1 cellular context compared by ENCODE assay signal in genomic region chr7:138738551-138739335, GRCh38.
TF ChIP-seq lines count a peak whose summit lies in the region.

No MANE protein-coding gene starts in this region.

TF ChIP-seq in HEK293, 187 proteins besides CTCF, POLR2A, EP300 and RAD21 (continued from another document):
- TF ChIP-seq REST (tag by site-specific recombination; IDR thresholded peaks at IDR 0.05), result 0 out of 2 replicates have a peak, but pooled peaks have one; percentile 23
- TF ChIP-seq, protein P1, sequence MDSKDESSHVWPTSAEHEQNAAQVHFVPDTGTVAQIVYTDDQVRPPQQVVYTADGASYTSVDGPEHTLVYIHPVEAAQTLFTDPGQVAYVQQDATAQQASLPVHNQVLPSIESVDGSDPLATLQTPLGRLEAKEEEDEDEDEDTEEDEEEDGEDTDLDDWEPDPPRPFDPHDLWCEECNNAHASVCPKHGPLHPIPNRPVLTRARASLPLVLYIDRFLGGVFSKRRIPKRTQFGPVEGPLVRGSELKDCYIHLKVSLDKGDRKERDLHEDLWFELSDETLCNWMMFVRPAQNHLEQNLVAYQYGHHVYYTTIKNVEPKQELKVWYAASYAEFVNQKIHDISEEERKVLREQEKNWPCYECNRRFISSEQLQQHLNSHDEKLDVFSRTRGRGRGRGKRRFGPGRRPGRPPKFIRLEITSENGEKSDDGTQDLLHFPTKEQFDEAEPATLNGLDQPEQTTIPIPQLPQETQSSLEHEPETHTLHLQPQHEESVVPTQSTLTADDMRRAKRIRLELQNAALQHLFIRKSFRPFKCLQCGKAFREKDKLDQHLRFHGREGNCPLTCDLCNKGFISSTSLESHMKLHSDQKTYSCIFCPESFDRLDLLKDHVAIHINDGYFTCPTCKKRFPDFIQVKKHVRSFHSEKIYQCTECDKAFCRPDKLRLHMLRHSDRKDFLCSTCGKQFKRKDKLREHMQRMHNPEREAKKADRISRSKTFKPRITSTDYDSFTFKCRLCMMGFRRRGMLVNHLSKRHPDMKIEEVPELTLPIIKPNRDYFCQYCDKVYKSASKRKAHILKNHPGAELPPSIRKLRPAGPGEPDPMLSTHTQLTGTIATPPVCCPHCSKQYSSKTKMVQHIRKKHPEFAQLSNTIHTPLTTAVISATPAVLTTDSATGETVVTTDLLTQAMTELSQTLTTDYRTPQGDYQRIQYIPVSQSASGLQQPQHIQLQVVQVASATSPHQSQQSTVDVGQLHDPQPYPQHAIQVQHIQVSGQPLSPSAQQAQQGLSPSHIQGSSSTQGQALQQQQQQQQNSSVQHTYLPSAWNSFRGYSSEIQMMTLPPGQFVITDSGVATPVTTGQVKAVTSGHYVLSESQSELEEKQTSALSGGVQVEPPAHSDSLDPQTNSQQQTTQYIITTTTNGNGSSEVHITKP (tag by site-specific recombination; IDR thresholded peaks at IDR 0.05), result peak; percentile 65
- no peak for TF ChIP-seq ZNF169 (tag by site-specific recombination; IDR thresholded peaks at IDR 0.05)
- TF ChIP-seq ZNF248 (tag by site-specific recombination; IDR thresholded peaks at IDR 0.05), result no peak
- TF ChIP-seq, protein P2, sequence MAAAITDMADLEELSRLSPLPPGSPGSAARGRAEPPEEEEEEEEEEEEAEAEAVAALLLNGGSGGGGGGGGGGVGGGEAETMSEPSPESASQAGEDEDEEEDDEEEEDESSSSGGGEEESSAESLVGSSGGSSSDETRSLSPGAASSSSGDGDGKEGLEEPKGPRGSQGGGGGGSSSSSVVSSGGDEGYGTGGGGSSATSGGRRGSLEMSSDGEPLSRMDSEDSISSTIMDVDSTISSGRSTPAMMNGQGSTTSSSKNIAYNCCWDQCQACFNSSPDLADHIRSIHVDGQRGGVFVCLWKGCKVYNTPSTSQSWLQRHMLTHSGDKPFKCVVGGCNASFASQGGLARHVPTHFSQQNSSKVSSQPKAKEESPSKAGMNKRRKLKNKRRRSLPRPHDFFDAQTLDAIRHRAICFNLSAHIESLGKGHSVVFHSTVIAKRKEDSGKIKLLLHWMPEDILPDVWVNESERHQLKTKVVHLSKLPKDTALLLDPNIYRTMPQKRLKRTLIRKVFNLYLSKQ (tag by site-specific recombination; IDR thresholded peaks at IDR 0.05; ENCODE audit: borderline replicate concordance), result no peak
- TF ChIP-seq, protein P3, sequence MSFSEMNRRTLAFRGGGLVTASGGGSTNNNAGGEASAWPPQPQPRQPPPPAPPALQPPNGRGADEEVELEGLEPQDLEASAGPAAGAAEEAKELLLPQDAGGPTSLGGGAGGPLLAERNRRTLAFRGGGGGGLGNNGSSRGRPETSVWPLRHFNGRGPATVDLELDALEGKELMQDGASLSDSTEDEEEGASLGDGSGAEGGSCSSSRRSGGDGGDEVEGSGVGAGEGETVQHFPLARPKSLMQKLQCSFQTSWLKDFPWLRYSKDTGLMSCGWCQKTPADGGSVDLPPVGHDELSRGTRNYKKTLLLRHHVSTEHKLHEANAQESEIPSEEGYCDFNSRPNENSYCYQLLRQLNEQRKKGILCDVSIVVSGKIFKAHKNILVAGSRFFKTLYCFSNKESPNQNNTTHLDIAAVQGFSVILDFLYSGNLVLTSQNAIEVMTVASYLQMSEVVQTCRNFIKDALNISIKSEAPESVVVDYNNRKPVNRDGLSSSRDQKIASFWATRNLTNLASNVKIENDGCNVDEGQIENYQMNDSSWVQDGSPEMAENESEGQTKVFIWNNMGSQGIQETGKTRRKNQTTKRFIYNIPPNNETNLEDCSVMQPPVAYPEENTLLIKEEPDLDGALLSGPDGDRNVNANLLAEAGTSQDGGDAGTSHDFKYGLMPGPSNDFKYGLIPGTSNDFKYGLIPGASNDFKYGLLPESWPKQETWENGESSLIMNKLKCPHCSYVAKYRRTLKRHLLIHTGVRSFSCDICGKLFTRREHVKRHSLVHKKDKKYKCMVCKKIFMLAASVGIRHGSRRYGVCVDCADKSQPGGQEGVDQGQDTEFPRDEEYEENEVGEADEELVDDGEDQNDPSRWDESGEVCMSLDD (tag by site-specific recombination; IDR thresholded peaks at IDR 0.05), result no peak
- peak; percentile 68 for TF ChIP-seq ZNF660 (tag by site-specific recombination; IDR thresholded peaks at IDR 0.05)
- no peak for TF ChIP-seq SCRT2 (tag by site-specific recombination; IDR thresholded peaks at IDR 0.05)
- TF ChIP-seq ZNF184 (tag by site-specific recombination; IDR thresholded peaks at IDR 0.05), result peak; percentile 71; the same call in 1 of the 2 replicates
- peak; percentile 74 for TF ChIP-seq ZSCAN30 (tag by site-specific recombination; IDR thresholded peaks at IDR 0.05)
- TF ChIP-seq PRDM1 (tag by site-specific recombination; IDR thresholded peaks at IDR 0.05), result peak; percentile 55; the same call in 1 of the 2 replicates
